Comparison of ENCODE assay signal across 1 cellular context in genomic region chr17:67824735-67825626, GRCh38.
TF ChIP-seq lines count a peak whose summit lies in the region.

Gene BPTF (plus strand): TSS chr17:67825503. CDS start chr17:67825725, 222 bp downstream.

TF ChIP-seq in HepG2, 621 proteins besides CTCF, POLR2A, EP300 and RAD21 (continued from another document and continues in another):
- TF ChIP-seq HBP1 (CRISPR knock-in tag; IDR thresholded peaks at IDR 0.05; ENCODE audit: low read depth) (peak; percentile 94), ZNF142 (CRISPR knock-in tag; IDR thresholded peaks at IDR 0.05) (peak; percentile 81), BCL3 (CRISPR knock-in tag; IDR thresholded peaks at IDR 0.05) (peak; percentile 81), ZNF746 (CRISPR knock-in tag; IDR thresholded peaks at IDR 0.05) (no peak), ZC3H13 (CRISPR knock-in tag; IDR thresholded peaks at IDR 0.05) (peak; percentile 78; the same call in 1 of the 2 replicates), YEATS2 (CRISPR knock-in tag; IDR thresholded peaks at IDR 0.05; ENCODE audit: borderline replicate concordance) (peak; percentile 58), ZNF383 (CRISPR knock-in tag; IDR thresholded peaks at IDR 0.05; ENCODE audit: borderline replicate concordance) (no peak), MED8 (CRISPR knock-in tag; IDR thresholded peaks at IDR 0.05; ENCODE audit: insufficient replicate concordance) (no peak), HMG20B (CRISPR knock-in tag; conservative IDR thresholded peaks at IDR 0.05) (no peak), ZBTB4 (CRISPR knock-in tag; IDR thresholded peaks at IDR 0.05; ENCODE audit: borderline replicate concordance) (no peak), PRDM4 (CRISPR knock-in tag; IDR thresholded peaks at IDR 0.05; ENCODE audit: borderline replicate concordance) (no peak), RERE (CRISPR knock-in tag; IDR thresholded peaks at IDR 0.05; ENCODE audit: low read depth) (no peak; the same call in 1 of the 2 replicates), SALL1 (CRISPR knock-in tag; IDR thresholded peaks at IDR 0.05) (peak; percentile 93)
- TF ChIP-seq, protein P1, sequence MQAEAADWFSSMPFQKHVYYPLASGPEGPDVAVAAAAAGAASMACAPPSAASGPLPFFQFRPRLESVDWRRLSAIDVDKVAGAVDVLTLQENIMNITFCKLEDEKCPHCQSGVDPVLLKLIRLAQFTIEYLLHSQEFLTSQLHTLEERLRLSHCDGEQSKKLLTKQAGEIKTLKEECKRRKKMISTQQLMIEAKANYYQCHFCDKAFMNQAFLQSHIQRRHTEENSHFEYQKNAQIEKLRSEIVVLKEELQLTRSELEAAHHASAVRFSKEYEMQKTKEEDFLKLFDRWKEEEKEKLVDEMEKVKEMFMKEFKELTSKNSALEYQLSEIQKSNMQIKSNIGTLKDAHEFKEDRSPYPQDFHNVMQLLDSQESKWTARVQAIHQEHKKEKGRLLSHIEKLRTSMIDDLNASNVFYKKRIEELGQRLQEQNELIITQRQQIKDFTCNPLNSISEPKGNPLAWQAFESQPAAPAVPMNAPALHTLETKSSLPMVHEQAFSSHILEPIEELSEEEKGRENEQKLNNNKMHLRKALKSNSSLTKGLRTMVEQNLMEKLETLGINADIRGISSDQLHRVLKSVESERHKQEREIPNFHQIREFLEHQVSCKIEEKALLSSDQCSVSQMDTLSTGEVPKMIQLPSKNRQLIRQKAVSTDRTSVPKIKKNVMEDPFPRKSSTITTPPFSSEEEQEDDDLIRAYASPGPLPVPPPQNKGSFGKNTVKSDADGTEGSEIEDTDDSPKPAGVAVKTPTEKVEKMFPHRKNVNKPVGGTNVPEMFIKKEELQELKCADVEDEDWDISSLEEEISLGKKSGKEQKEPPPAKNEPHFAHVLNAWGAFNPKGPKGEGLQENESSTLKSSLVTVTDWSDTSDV (CRISPR knock-in tag; IDR thresholded peaks at IDR 0.05) = no peak
- TF ChIP-seq, protein P2, sequence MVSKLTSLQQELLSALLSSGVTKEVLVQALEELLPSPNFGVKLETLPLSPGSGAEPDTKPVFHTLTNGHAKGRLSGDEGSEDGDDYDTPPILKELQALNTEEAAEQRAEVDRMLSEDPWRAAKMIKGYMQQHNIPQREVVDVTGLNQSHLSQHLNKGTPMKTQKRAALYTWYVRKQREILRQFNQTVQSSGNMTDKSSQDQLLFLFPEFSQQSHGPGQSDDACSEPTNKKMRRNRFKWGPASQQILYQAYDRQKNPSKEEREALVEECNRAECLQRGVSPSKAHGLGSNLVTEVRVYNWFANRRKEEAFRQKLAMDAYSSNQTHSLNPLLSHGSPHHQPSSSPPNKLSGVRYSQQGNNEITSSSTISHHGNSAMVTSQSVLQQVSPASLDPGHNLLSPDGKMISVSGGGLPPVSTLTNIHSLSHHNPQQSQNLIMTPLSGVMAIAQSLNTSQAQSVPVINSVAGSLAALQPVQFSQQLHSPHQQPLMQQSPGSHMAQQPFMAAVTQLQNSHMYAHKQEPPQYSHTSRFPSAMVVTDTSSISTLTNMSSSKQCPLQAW (CRISPR knock-in tag; IDR thresholded peaks at IDR 0.05) = no peak
- TF ChIP-seq, protein P3, sequence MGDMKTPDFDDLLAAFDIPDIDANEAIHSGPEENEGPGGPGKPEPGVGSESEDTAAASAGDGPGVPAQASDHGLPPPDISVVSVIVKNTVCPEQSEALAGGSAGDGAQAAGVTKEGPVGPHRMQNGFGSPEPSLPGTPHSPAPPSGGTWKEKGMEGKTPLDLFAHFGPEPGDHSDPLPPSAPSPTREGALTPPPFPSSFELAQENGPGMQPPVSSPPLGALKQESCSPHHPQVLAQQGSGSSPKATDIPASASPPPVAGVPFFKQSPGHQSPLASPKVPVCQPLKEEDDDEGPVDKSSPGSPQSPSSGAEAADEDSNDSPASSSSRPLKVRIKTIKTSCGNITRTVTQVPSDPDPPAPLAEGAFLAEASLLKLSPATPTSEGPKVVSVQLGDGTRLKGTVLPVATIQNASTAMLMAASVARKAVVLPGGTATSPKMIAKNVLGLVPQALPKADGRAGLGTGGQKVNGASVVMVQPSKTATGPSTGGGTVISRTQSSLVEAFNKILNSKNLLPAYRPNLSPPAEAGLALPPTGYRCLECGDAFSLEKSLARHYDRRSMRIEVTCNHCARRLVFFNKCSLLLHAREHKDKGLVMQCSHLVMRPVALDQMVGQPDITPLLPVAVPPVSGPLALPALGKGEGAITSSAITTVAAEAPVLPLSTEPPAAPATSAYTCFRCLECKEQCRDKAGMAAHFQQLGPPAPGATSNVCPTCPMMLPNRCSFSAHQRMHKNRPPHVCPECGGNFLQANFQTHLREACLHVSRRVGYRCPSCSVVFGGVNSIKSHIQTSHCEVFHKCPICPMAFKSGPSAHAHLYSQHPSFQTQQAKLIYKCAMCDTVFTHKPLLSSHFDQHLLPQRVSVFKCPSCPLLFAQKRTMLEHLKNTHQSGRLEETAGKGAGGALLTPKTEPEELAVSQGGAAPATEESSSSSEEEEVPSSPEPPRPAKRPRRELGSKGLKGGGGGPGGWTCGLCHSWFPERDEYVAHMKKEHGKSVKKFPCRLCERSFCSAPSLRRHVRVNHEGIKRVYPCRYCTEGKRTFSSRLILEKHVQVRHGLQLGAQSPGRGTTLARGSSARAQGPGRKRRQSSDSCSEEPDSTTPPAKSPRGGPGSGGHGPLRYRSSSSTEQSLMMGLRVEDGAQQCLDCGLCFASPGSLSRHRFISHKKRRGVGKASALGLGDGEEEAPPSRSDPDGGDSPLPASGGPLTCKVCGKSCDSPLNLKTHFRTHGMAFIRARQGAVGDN (CRISPR knock-in tag; IDR thresholded peaks at IDR 0.05) = peak; percentile 89
